In genomic region chr5:127197402-127198167, GRCh38 we compare ENCODE assay signal across 8 cellular contexts.
DNase-seq lines count a peak whose midpoint lies in the region; ATAC-seq and TF ChIP-seq lines count a peak whose summit lies in the region.
"Not testable (repeated sequence)": the region's sequence is repeated elsewhere in the genome, so short reads cannot be mapped to it uniquely, and the experiment has no call there.

No MANE protein-coding gene starts in this region.

- H3K79me2 ChIP-seq in GM23338 (replicated peaks; ENCODE audit: insufficient read depth) = not testable (repeated sequence)

- H3K27ac ChIP-seq in C4-2B = peak overlapping the region; percentile 78
- not testable (repeated sequence) for H3K27ac ChIP-seq in GM23338 (ENCODE audit: low read depth)

- H3K9me3 Mint-ChIP-seq in GM23338 (peaks cover 20% of the 10 kb centered on the region; the same call in 2 of the 3 replicates), osteocyte (ENCODE audit: unreplicated experiment) (peaks cover 14% of the 10 kb centered on the region)

- peak; percentile 80 for ATAC-seq in GM23338
- ATAC-seq in left lobe of liver = peak; percentile 70

- not testable (repeated sequence) for H3K4me3 Mint-ChIP-seq in GM23338; osteocyte (ENCODE audit: unreplicated experiment)

- not testable (repeated sequence) for H3K4me1 ChIP-seq in GM23338 (ENCODE audit: insufficient read depth); NT2/D1 (ENCODE audit: insufficient read depth, insufficient read length)

- H3K27ac Mint-ChIP-seq in GM23338; osteocyte (ENCODE audit: unreplicated experiment): not testable (repeated sequence)

- H3K27me3 ChIP-seq in GM23338 (ENCODE audit: insufficient read depth); NT2/D1 (ENCODE audit: insufficient read depth, insufficient read length): not testable (repeated sequence)

- H3K9ac ChIP-seq in NT2/D1 (ENCODE audit: insufficient read length, low read depth) = not testable (repeated sequence)

- DNase-seq in GM23338 (ENCODE audit: low spot score) (peak; percentile 49), LNCaP clone FGC (ENCODE audit: low read depth) (peak; percentile 79), NT2/D1 (ENCODE audit: low read depth, low spot score) (peak; percentile 61), epithelial cell of esophagus (ENCODE audit: low read depth) (peak; percentile 21)
- not testable (repeated sequence) for DNase-seq in astrocyte of the spinal cord (ENCODE audit: low read depth, low spot score); left lobe of liver (ENCODE audit: low spot score); osteocyte (ENCODE audit: extremely low spot score, unreplicated experiment)

- not testable (repeated sequence) for H3F3A ChIP-seq in GM23338 (replicated peaks; ENCODE audit: low read depth)

- H3K27me3 Mint-ChIP-seq in GM23338 (ENCODE audit: insufficient read depth, low read depth, poor library complexity) = not testable (repeated sequence)
- H3K27me3 Mint-ChIP-seq in osteocyte (ENCODE audit: unreplicated experiment) = peaks cover 18% of the 10 kb centered on the region

- H4K20me1 ChIP-seq in GM23338 (replicated peaks; ENCODE audit: insufficient read depth) = not testable (repeated sequence)

- not testable (repeated sequence) for H3K9me3 ChIP-seq in NT2/D1 (ENCODE audit: insufficient read depth, low read length)

- not testable (repeated sequence) for H3K9me2 ChIP-seq in GM23338 (ENCODE audit: insufficient read depth)

- not testable (repeated sequence) for H3K4me3 ChIP-seq in GM23338; NT2/D1 (ENCODE audit: insufficient read length, low read depth); astrocyte of the spinal cord (ENCODE audit: low read depth, low read length); epithelial cell of esophagus (ENCODE audit: low read length)
- H3K4me3 ChIP-seq in LNCaP clone FGC (ENCODE audit: low read depth, low read length) = peak overlapping the region; percentile 32

- H3K36me3 ChIP-seq in GM23338 (ENCODE audit: insufficient read depth); NT2/D1 (ENCODE audit: insufficient read depth, insufficient read length, low read length): not testable (repeated sequence)

- in situ Hi-C loops in astrocyte of the spinal cord (cut with HindIII; ENCODE audit: low sequenced_read_pairs) = not testable (repeated sequence)

- not testable (repeated sequence) for H3K4me1 Mint-ChIP-seq in GM23338; osteocyte (ENCODE audit: unreplicated experiment)

- H3K36me3 Mint-ChIP-seq in GM23338 (ENCODE audit: low read depth); osteocyte (ENCODE audit: unreplicated experiment): not testable (repeated sequence)

- not testable (repeated sequence) for H3K4me2 ChIP-seq in GM23338

- TF ChIP-seq CTCF in C4-2B (conservative IDR thresholded peaks at IDR 0.05) (peak; percentile 44), LNCaP clone FGC (IDR thresholded peaks at IDR 0.05; ENCODE audit: control insufficient read depth, extremely low read depth, insufficient read depth) (peak; percentile 30; the same call in 1 of the 2 replicates), astrocyte of the spinal cord (IDR thresholded peaks at IDR 0.05; ENCODE audit: low read depth, low read length) (peak; percentile 4), osteocyte (IDR thresholded peaks at IDR 0.05) (peak; percentile 27)
- not testable (repeated sequence) for TF ChIP-seq CTCF in GM23338 (conservative IDR thresholded peaks at IDR 0.05; ENCODE audit: low read depth in 2 of 2); epithelial cell of esophagus (IDR thresholded peaks at IDR 0.05; ENCODE audit: insufficient read depth, low read depth, low read length, missing control alignments)

- not testable (repeated sequence) for H2AFZ ChIP-seq in GM23338

TF ChIP-seq in GM23338, 12 proteins besides CTCF, POLR2A, EP300 and RAD21:
- peak; percentile 33; the same call in 1 of the 2 replicates for TF ChIP-seq ZNF462 (CRISPR knock-in tag; IDR thresholded peaks at IDR 0.05)
